Comparison of ENCODE assay signal across 13 cellular contexts in the genomic region with DNA sequence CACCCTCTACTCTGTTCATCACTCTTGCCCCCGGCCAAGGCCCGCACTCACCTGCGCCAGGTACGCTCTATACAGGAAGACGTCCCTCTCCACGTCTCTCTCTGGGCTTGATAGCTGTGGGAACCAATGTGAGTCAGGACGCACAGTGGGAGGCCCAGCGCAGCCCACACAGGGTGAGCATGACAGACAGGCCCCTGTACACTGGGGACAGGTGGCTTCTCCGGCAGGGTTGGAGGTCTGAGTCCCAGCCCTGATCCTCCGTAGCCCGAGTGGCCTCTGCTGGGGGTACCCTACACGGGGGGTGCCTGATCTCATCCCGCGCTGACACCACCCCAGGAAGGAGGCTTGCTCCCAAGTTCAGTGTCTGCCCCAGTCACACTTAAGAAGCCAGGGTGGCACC. TPM values are rescaled to one million over a fixed set of nuclear protein-coding genes. Genes with fewer than 3 reads are reported as not detected.
DNase-seq lines count a peak whose midpoint lies in the region; ATAC-seq, FAIRE-seq and TF ChIP-seq lines count a peak whose summit lies in the region.
"Had no signal": no experiment of that assay in that cellular context is flagged by ENCODE, and none has a peak within 500 bp of the region (broad histone marks: within the 10 kb centered on the region; RNA-seq: fewer than 3 reads in every experiment).

No MANE protein-coding gene starts in this region.

- H3K79me2 ChIP-seq in astrocyte (ENCODE audit: insufficient read depth, low read length) (peaks cover 60% of the 10 kb centered on the region), HepG2 (ENCODE audit: insufficient read depth, low read length) (peaks cover 25% of the 10 kb centered on the region)

- H3K4me3 ChIP-seq in astrocyte (ENCODE audit: insufficient read depth, low read depth, low read length) (no peak overlapping the region), HepG2 (replicated peaks in 1 of 3; ENCODE audit: insufficient read depth in 1 of 3, low read depth in 2 of 3, low read length in 3 of 3) (no peak overlapping the region)
- H3K4me3 ChIP-seq: GM23248 had no signal

- H3K4me1 Mint-ChIP-seq in astrocyte (ENCODE audit: low read depth, unreplicated experiment) (peaks cover 3% of the 10 kb centered on the region), type B pancreatic cell (ENCODE audit: unreplicated experiment) (peaks cover 4% of the 10 kb centered on the region)

- no peak overlapping the region for H3K27ac ChIP-seq in astrocyte (ENCODE audit: low read depth, low read length)
- H3K27ac ChIP-seq in HepG2 (ENCODE audit: extremely low read length, insufficient read depth, low read length) = no peak overlapping the region
- H3K27ac ChIP-seq: GM23248 had no signal

- TF ChIP-seq EP300 in HepG2 (IDR thresholded peaks at IDR 0.05; ENCODE audit: low read depth in 2 of 2, low read length in 2 of 2) (no peak), HepG2 (CRISPR knock-in tag; IDR thresholded peaks at IDR 0.05; ENCODE audit: borderline replicate concordance) (no peak)

- ATAC-seq in HepG2 = peak; percentile 8; the same call in 1 of the 3 replicates

- no TSS peak for BruUV-seq in HepG2 (replicated peaks; lab: Mats Ljungman, UMichigan)

- H4K20me1 ChIP-seq in astrocyte (ENCODE audit: insufficient read depth, low read length) (peaks cover 78% of the 10 kb centered on the region), HepG2 (ENCODE audit: insufficient read depth, low read length) (peaks cover 14% of the 10 kb centered on the region; the same call in 1 of the 2 replicates)

- H3K36me3 ChIP-seq in astrocyte (ENCODE audit: insufficient read depth, low read length) (peaks cover 10% of the 10 kb centered on the region), HepG2 (replicated peaks in 1 of 2; ENCODE audit: control insufficient read depth in 1 of 2, insufficient read depth in 2 of 2, low read length in 2 of 2) (peaks cover 20 to 48% of the 10 kb centered on the region in 2 experiments)

- H3K27ac Mint-ChIP-seq in astrocyte (ENCODE audit: unreplicated experiment) (peak overlapping the region; percentile 53), type B pancreatic cell (peak overlapping the region; percentile 56)

- no peak overlapping the region for H2AFZ ChIP-seq in astrocyte (ENCODE audit: low read depth, low read length)
- no peak overlapping the region for H2AFZ ChIP-seq in HepG2 (ENCODE audit: low read length)
- H2AFZ ChIP-seq: GM23248 had no signal

- H3K9me3 Mint-ChIP-seq in astrocyte (ENCODE audit: unreplicated experiment) (no peaks in the 10 kb centered on the region), type B pancreatic cell (no peaks in the 10 kb centered on the region)
- H3K9me3 Mint-ChIP-seq: CD8-positive, alpha-beta memory T cell had no signal

- POLR2A ChIA-PET in HepG2 (lab: Yijun Ruan, JAX) = no interaction called here

- WGBS in HepG2 (ENCODE audit: low lambda C conversion rate) = 98% methylated on average over 9 of the region's 14 CpGs

- FAIRE-seq in GM12891 (lab: Jason Lieb, UNC) = no peak
- no peak for FAIRE-seq in astrocyte (lab: Jason Lieb, UNC)
- FAIRE-seq in HepG2 (lab: Jason Lieb, UNC) = no peak
- FAIRE-seq: A204.1, GM18507 had no signal

- H3K4me1 ChIP-seq in astrocyte (ENCODE audit: insufficient read depth, low read length) = peaks cover 5% of the 10 kb centered on the region
- H3K4me1 ChIP-seq in HepG2 (ENCODE audit: insufficient read depth, low read length) = peaks cover 22% of the 10 kb centered on the region

- TF ChIP-seq CTCF in astrocyte (IDR thresholded peaks at IDR 0.05; ENCODE audit: insufficient read depth, low read depth, low read length) (no peak), HepG2 (CRISPR knock-in tag; IDR thresholded peaks at IDR 0.05) (no peak), type B pancreatic cell (conservative IDR thresholded peaks at IDR 0.05) (no peak)

- H3K27me3 Mint-ChIP-seq in astrocyte (ENCODE audit: low read depth, unreplicated experiment) = no peaks in the 10 kb centered on the region
- no peaks in the 10 kb centered on the region for H3K27me3 Mint-ChIP-seq in type B pancreatic cell

- DNase-seq in GM12891 (ENCODE audit: insufficient read length, low spot score) (no peak), astrocyte (ENCODE audit: low read depth) (no peak), HepG2 (ENCODE audit: low spot score) (no peak), type B pancreatic cell (ENCODE audit: extremely low spot score, unreplicated experiment) (no peak), NCI-H1694 (lab: John Stamatoyannopoulos, UW) (no peak), COLO829 (ENCODE audit: low spot score) (no peak)
- no peak for DNase-seq in activated CD4-positive, alpha-beta T cell treated with anti-CD3 and anti-CD28 coated beads for 1 hour
- DNase-seq: CD8-positive, alpha-beta memory T cell; GM23248; H7 had no signal

- H3K4me2 ChIP-seq in astrocyte (ENCODE audit: low read length) (no peak overlapping the region), HepG2 (ENCODE audit: low read depth, low read length) (no peak overlapping the region)

- intact Hi-C loops in HepG2 (cut with micrococcal nuclease; ENCODE audit: unreplicated experiment) = no loop called here

- in situ Hi-C loops in HepG2 (cut with HindIII; ENCODE audit: extremely low pct_ligation_motif_present, low pct_unique_long_range_greater_than_20kb) = no loop called here

- H3K9me3 ChIP-seq in astrocyte (ENCODE audit: insufficient read depth, low read depth, low read length) = no peaks in the 10 kb centered on the region
- H3K9me3 ChIP-seq in HepG2 (ENCODE audit: low read length) = no peaks in the 10 kb centered on the region

- H3K36me3 Mint-ChIP-seq in astrocyte (ENCODE audit: low read depth, unreplicated experiment) (peaks cover 8% of the 10 kb centered on the region), type B pancreatic cell (peaks cover 7% of the 10 kb centered on the region)

- no peak overlapping the region for H3K9ac ChIP-seq in astrocyte (ENCODE audit: low read length)
- H3K9ac ChIP-seq in HepG2 (ENCODE audit: insufficient read depth, low read depth, low read length) = no peak overlapping the region
- H3K9ac ChIP-seq: GM23248 had no signal

- TF ChIP-seq RAD21 in HepG2 (CRISPR knock-in tag; IDR thresholded peaks at IDR 0.05) = no peak

- CTCF ChIA-PET in HepG2 (lab: Yijun Ruan, JAX; ENCODE audit: low intra/inter-chr PET ratio, low total read pairs) = no interaction called here

- no peak for TF ChIP-seq POLR2A in GM12891 (IDR thresholded peaks at IDR 0.05; ENCODE audit: low read depth, low read length)
- TF ChIP-seq POLR2A in HepG2 (IDR thresholded peaks at IDR 0.05; ENCODE audit: insufficient read depth in 1 of 2, low read depth in 2 of 2, low read length in 2 of 2) = no peak

- H3K4me3 Mint-ChIP-seq in astrocyte (ENCODE audit: unreplicated experiment) (no peak overlapping the region), type B pancreatic cell (no peak overlapping the region)

- H3K27me3 ChIP-seq in astrocyte (ENCODE audit: insufficient read depth, low read length) (no peaks in the 10 kb centered on the region), HepG2 (ENCODE audit: control insufficient read depth in 1 of 2, insufficient read depth in 2 of 2, low read length in 2 of 2) (no peaks in the 10 kb centered on the region)

RNA-seq across cellular contexts. Expression of gene COPE, which starts 6.3 kb away (rescaled TPM):
- polyA plus RNA-seq in GM12891 (2012; ENCODE audit: low read depth, missing spikeins) = 189 TPM
- total RNA-seq in astrocyte (265 and 298 TPM in 2 replicates), HepG2 (2016; rRNA removed; fragmentation: Illumina TruSeq; extraction: Trizol) (188 and 189 TPM in 2 replicates), type B pancreatic cell (ENCODE audit: low replicate concordance) (171 and 213 TPM in 2 replicates)
- 90.0 and 90.2 TPM in 2 replicates for total RNA-seq in HepG2 (2016; cell fraction: cytosol; rRNA removed; fragmentation: Illumina TruSeq; extraction: Trizol; ENCODE audit: low read depth)
- 172 and 181 TPM in 2 replicates for total RNA-seq in HepG2 (2016; cell fraction: insoluble cytoplasmic fraction; rRNA removed; fragmentation: Illumina TruSeq; extraction: Trizol)
- total RNA-seq in HepG2 (2016; cell fraction: membrane; rRNA removed; fragmentation: Illumina TruSeq; extraction: Trizol) = 87.8 and 90.8 TPM in 2 replicates
- total RNA-seq in HepG2 (2016; cell fraction: nucleus; rRNA removed; fragmentation: Illumina TruSeq; extraction: Trizol) = 70.6 and 74.1 TPM in 2 replicates
- polyA plus RNA-seq in HepG2 (2011; rRNA removed) = 205 and 222 TPM in 2 replicates
- 175 and 335 TPM in 2 replicates for polyA plus RNA-seq in HepG2 (2011; cell fraction: cytosol; rRNA removed)
- polyA plus RNA-seq in HepG2 (2011; cell fraction: nucleus; rRNA removed) = 191 and 222 TPM in 2 replicates
- polyA plus RNA-seq in HepG2 (2012) = 86.4 and 120 TPM in 2 replicates
- polyA plus RNA-seq in HepG2 (2016; cell fraction: cytosol; fragmentation: Illumina TruSeq; extraction: Trizol; ENCODE audit: low read depth) = 73.8 and 86.7 TPM in 2 replicates
- polyA plus RNA-seq in HepG2 (2016; cell fraction: insoluble cytoplasmic fraction; fragmentation: Illumina TruSeq; extraction: Trizol; ENCODE audit: low read depth) = 149 and 196 TPM in 2 replicates
- polyA plus RNA-seq in HepG2 (2016; cell fraction: membrane; fragmentation: Illumina TruSeq; extraction: Trizol; ENCODE audit: low read depth) = 72.3 and 75.2 TPM in 2 replicates
- polyA plus RNA-seq in HepG2 (2016; cell fraction: nucleus; fragmentation: Illumina TruSeq; extraction: Trizol; ENCODE audit: insufficient read depth, low read depth) = 134 and 136 TPM in 2 replicates
- 163 and 283 TPM in 2 replicates for polyA minus RNA-seq in HepG2 (2011; rRNA and poly(A)+ RNA removed; ENCODE audit: low replicate concordance)
- polyA minus RNA-seq in HepG2 (2011; cell fraction: cytosol; rRNA and poly(A)+ RNA removed) = 82.7 and 99.4 TPM in 2 replicates
- polyA minus RNA-seq in HepG2 (2011; cell fraction: nucleus; rRNA and poly(A)+ RNA removed) = 41.8 and 44.1 TPM in 2 replicates

RNA-seq across cellular contexts. Expression of gene DDX49, which starts 6.6 kb away (rescaled TPM):
- 40.4 TPM for polyA plus RNA-seq in GM12891 (2012; ENCODE audit: low read depth, missing spikeins)
- total RNA-seq in astrocyte = 61.2 and 68.3 TPM in 2 replicates
- total RNA-seq in HepG2 (2016; rRNA removed; fragmentation: Illumina TruSeq; extraction: Trizol) = 44.6 and 46.2 TPM in 2 replicates
- total RNA-seq in HepG2 (2016; cell fraction: cytosol; rRNA removed; fragmentation: Illumina TruSeq; extraction: Trizol; ENCODE audit: low read depth) = 26.8 and 31.4 TPM in 2 replicates
- total RNA-seq in HepG2 (2016; cell fraction: insoluble cytoplasmic fraction; rRNA removed; fragmentation: Illumina TruSeq; extraction: Trizol) = 36.8 and 44.8 TPM in 2 replicates
- 34.9 and 35.2 TPM in 2 replicates for total RNA-seq in HepG2 (2016; cell fraction: membrane; rRNA removed; fragmentation: Illumina TruSeq; extraction: Trizol)
- total RNA-seq in HepG2 (2016; cell fraction: nucleus; rRNA removed; fragmentation: Illumina TruSeq; extraction: Trizol) = 21.6 and 22.6 TPM in 2 replicates
- polyA plus RNA-seq in HepG2 (2011; rRNA removed) = 27.0 and 28.9 TPM in 2 replicates
- 18.7 and 29.0 TPM in 2 replicates for polyA plus RNA-seq in HepG2 (2011; cell fraction: cytosol; rRNA removed)
- polyA plus RNA-seq in HepG2 (2011; cell fraction: nucleus; rRNA removed) = 45.0 and 51.2 TPM in 2 replicates
- polyA plus RNA-seq in HepG2 (2012) = 13.7 and 15.9 TPM in 2 replicates
- 25.8 and 27.7 TPM in 2 replicates for polyA plus RNA-seq in HepG2 (2016; cell fraction: cytosol; fragmentation: Illumina TruSeq; extraction: Trizol; ENCODE audit: low read depth)
- 36.1 and 38.2 TPM in 2 replicates for polyA plus RNA-seq in HepG2 (2016; cell fraction: insoluble cytoplasmic fraction; fragmentation: Illumina TruSeq; extraction: Trizol; ENCODE audit: low read depth)
- 21.6 and 25.1 TPM in 2 replicates for polyA plus RNA-seq in HepG2 (2016; cell fraction: membrane; fragmentation: Illumina TruSeq; extraction: Trizol; ENCODE audit: low read depth)
- polyA plus RNA-seq in HepG2 (2016; cell fraction: nucleus; fragmentation: Illumina TruSeq; extraction: Trizol; ENCODE audit: insufficient read depth, low read depth) = 42.3 and 43.7 TPM in 2 replicates
- 54.2 and 128 TPM in 2 replicates for polyA minus RNA-seq in HepG2 (2011; rRNA and poly(A)+ RNA removed; ENCODE audit: low replicate concordance)
- 14.5 and 19.5 TPM in 2 replicates for polyA minus RNA-seq in HepG2 (2011; cell fraction: cytosol; rRNA and poly(A)+ RNA removed)
- 18.6 and 24.2 TPM in 2 replicates for polyA minus RNA-seq in HepG2 (2011; cell fraction: nucleus; rRNA and poly(A)+ RNA removed)
- total RNA-seq in type B pancreatic cell (ENCODE audit: low replicate concordance) = 58.3 and 58.5 TPM in 2 replicates

RNA-seq across cellular contexts. Expression of gene CERS1, which starts 17.0 kb away (rescaled TPM):
- 0.14 TPM for polyA plus RNA-seq in GM12891 (2012; ENCODE audit: low read depth, missing spikeins)
- total RNA-seq in astrocyte (4.9 and 6.8 TPM in 2 replicates), HepG2 (2016; rRNA removed; fragmentation: Illumina TruSeq; extraction: Trizol) (2.3 and 4.6 TPM in 2 replicates), type B pancreatic cell (ENCODE audit: low replicate concordance) (6.4 and 14.8 TPM in 2 replicates)
- 5.9 and 6.2 TPM in 2 replicates for total RNA-seq in HepG2 (2016; cell fraction: cytosol; rRNA removed; fragmentation: Illumina TruSeq; extraction: Trizol; ENCODE audit: low read depth)
- total RNA-seq in HepG2 (2016; cell fraction: insoluble cytoplasmic fraction; rRNA removed; fragmentation: Illumina TruSeq; extraction: Trizol) = 2.4 and 5.4 TPM in 2 replicates
- 8.1 and 8.5 TPM in 2 replicates for total RNA-seq in HepG2 (2016; cell fraction: membrane; rRNA removed; fragmentation: Illumina TruSeq; extraction: Trizol)
- 3.8 and 4.7 TPM in 2 replicates for total RNA-seq in HepG2 (2016; cell fraction: nucleus; rRNA removed; fragmentation: Illumina TruSeq; extraction: Trizol)
- 9.8 and 18.8 TPM in 2 replicates for polyA plus RNA-seq in HepG2 (2011; rRNA removed)
- polyA plus RNA-seq in HepG2 (2011; cell fraction: cytosol; rRNA removed) = 11.5 and 15.3 TPM in 2 replicates
- polyA plus RNA-seq in HepG2 (2011; cell fraction: nucleus; rRNA removed) = 12.2 and 12.9 TPM in 2 replicates
- polyA plus RNA-seq in HepG2 (2012) = 4.3 and 5.9 TPM in 2 replicates
- polyA plus RNA-seq in HepG2 (2016; cell fraction: cytosol; fragmentation: Illumina TruSeq; extraction: Trizol; ENCODE audit: low read depth) = 8.6 and 10.1 TPM in 2 replicates
- 3.8 and 4.5 TPM in 2 replicates for polyA plus RNA-seq in HepG2 (2016; cell fraction: insoluble cytoplasmic fraction; fragmentation: Illumina TruSeq; extraction: Trizol; ENCODE audit: low read depth)
- polyA plus RNA-seq in HepG2 (2016; cell fraction: membrane; fragmentation: Illumina TruSeq; extraction: Trizol; ENCODE audit: low read depth) = 11.3 and 12.9 TPM in 2 replicates
- polyA plus RNA-seq in HepG2 (2016; cell fraction: nucleus; fragmentation: Illumina TruSeq; extraction: Trizol; ENCODE audit: insufficient read depth, low read depth) = 11.5 and 12.9 TPM in 2 replicates
- polyA minus RNA-seq in HepG2 (2011; rRNA and poly(A)+ RNA removed; ENCODE audit: low replicate concordance) = 13.1 and 35.4 TPM in 2 replicates
- 8.0 and 9.5 TPM in 2 replicates for polyA minus RNA-seq in HepG2 (2011; cell fraction: cytosol; rRNA and poly(A)+ RNA removed)
- polyA minus RNA-seq in HepG2 (2011; cell fraction: nucleus; rRNA and poly(A)+ RNA removed) = 1.7 and 2.4 TPM in 2 replicates
- total RNA-seq: CD8-positive, alpha-beta memory T cell; Daoy had no signal
- polyA plus RNA-seq: CD8-positive, alpha-beta memory T cell had no signal

RNA-seq across cellular contexts. Expression of gene HOMER3, which starts 28.1 kb away (rescaled TPM):
- polyA plus RNA-seq in GM12891 (2012; ENCODE audit: low read depth, missing spikeins) = 0.35 TPM
- total RNA-seq in astrocyte (41.9 and 42.2 TPM in 2 replicates), HepG2 (2016; rRNA removed; fragmentation: Illumina TruSeq; extraction: Trizol) (16.0 and 21.3 TPM in 2 replicates), type B pancreatic cell (ENCODE audit: low replicate concordance) (20.8 and 38.6 TPM in 2 replicates)
- total RNA-seq in HepG2 (2016; cell fraction: cytosol; rRNA removed; fragmentation: Illumina TruSeq; extraction: Trizol; ENCODE audit: low read depth) = 26.4 and 33.2 TPM in 2 replicates
- total RNA-seq in HepG2 (2016; cell fraction: insoluble cytoplasmic fraction; rRNA removed; fragmentation: Illumina TruSeq; extraction: Trizol) = 15.8 and 22.8 TPM in 2 replicates
- total RNA-seq in HepG2 (2016; cell fraction: membrane; rRNA removed; fragmentation: Illumina TruSeq; extraction: Trizol) = 34.4 and 37.9 TPM in 2 replicates
- total RNA-seq in HepG2 (2016; cell fraction: nucleus; rRNA removed; fragmentation: Illumina TruSeq; extraction: Trizol) = 9.6 and 15.0 TPM in 2 replicates
- polyA plus RNA-seq in HepG2 (2011; rRNA removed) = 27.3 and 33.7 TPM in 2 replicates
- polyA plus RNA-seq in HepG2 (2011; cell fraction: cytosol; rRNA removed) = 17.2 and 24.7 TPM in 2 replicates
- 44.4 and 50.4 TPM in 2 replicates for polyA plus RNA-seq in HepG2 (2011; cell fraction: nucleus; rRNA removed)
- polyA plus RNA-seq in HepG2 (2012) = 9.2 and 17.6 TPM in 2 replicates
- polyA plus RNA-seq in HepG2 (2016; cell fraction: cytosol; fragmentation: Illumina TruSeq; extraction: Trizol; ENCODE audit: low read depth) = 38.0 and 46.9 TPM in 2 replicates
- 25.7 and 29.6 TPM in 2 replicates for polyA plus RNA-seq in HepG2 (2016; cell fraction: insoluble cytoplasmic fraction; fragmentation: Illumina TruSeq; extraction: Trizol; ENCODE audit: low read depth)
- polyA plus RNA-seq in HepG2 (2016; cell fraction: membrane; fragmentation: Illumina TruSeq; extraction: Trizol; ENCODE audit: low read depth) = 45.5 and 48.8 TPM in 2 replicates
- 36.3 and 38.7 TPM in 2 replicates for polyA plus RNA-seq in HepG2 (2016; cell fraction: nucleus; fragmentation: Illumina TruSeq; extraction: Trizol; ENCODE audit: insufficient read depth, low read depth)
- polyA minus RNA-seq in HepG2 (2011; rRNA and poly(A)+ RNA removed; ENCODE audit: low replicate concordance) = 16.8 and 17.2 TPM in 2 replicates
- 3.6 and 6.2 TPM in 2 replicates for polyA minus RNA-seq in HepG2 (2011; cell fraction: cytosol; rRNA and poly(A)+ RNA removed)
- 8.6 and 13.4 TPM in 2 replicates for polyA minus RNA-seq in HepG2 (2011; cell fraction: nucleus; rRNA and poly(A)+ RNA removed)
